Comparison of ENCODE assay signal across 1 cellular context in the genomic region with DNA sequence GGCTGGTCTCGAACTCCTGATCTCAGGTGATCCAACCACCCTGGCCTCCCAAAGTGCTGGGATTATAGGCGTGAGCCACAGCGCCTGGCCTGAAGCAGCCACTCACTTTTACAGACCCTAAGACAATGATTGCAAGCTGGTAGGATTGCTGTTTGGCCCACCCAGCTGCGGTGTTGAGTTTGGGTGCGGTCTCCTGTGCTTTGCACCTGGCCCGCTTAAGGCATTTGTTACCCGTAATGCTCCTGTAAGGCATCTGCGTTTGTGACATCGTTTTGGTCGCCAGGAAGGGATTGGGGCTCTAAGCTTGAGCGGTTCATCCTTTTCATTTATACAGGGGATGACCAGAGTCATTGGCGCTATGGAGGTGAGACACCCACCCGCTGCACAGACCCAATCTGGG.
TF ChIP-seq lines count a peak whose summit lies in the region.

No MANE protein-coding gene starts in this region.

TF ChIP-seq in neural cell, 6 proteins besides CTCF, POLR2A, EP300 and RAD21 (continued from another document):
- TF ChIP-seq, protein P1, sequence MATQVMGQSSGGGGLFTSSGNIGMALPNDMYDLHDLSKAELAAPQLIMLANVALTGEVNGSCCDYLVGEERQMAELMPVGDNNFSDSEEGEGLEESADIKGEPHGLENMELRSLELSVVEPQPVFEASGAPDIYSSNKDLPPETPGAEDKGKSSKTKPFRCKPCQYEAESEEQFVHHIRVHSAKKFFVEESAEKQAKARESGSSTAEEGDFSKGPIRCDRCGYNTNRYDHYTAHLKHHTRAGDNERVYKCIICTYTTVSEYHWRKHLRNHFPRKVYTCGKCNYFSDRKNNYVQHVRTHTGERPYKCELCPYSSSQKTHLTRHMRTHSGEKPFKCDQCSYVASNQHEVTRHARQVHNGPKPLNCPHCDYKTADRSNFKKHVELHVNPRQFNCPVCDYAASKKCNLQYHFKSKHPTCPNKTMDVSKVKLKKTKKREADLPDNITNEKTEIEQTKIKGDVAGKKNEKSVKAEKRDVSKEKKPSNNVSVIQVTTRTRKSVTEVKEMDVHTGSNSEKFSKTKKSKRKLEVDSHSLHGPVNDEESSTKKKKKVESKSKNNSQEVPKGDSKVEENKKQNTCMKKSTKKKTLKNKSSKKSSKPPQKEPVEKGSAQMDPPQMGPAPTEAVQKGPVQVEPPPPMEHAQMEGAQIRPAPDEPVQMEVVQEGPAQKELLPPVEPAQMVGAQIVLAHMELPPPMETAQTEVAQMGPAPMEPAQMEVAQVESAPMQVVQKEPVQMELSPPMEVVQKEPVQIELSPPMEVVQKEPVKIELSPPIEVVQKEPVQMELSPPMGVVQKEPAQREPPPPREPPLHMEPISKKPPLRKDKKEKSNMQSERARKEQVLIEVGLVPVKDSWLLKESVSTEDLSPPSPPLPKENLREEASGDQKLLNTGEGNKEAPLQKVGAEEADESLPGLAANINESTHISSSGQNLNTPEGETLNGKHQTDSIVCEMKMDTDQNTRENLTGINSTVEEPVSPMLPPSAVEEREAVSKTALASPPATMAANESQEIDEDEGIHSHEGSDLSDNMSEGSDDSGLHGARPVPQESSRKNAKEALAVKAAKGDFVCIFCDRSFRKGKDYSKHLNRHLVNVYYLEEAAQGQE (IDR thresholded peaks at IDR 0.05; ENCODE audit: borderline replicate concordance) = no peak
